7 cellular contexts compared by ENCODE assay signal in genomic region chr12:6927999-6928702, GRCh38. TPM values are rescaled to one million over a fixed set of nuclear protein-coding genes. Genes with fewer than 3 reads are reported as not detected.
A peak's percentile ranks its signal among the peaks of the same experiment; 100 is the strongest.
DNase-seq lines count a peak whose midpoint lies in the region; ATAC-seq and TF ChIP-seq lines count a peak whose summit lies in the region.

No MANE protein-coding gene starts in this region.

- POLR2A ChIA-PET in HEK293 (lab: Yijun Ruan, JAX): interaction anchor here (0.9 to 4.3 kb wide), 3 partner anchors 10 to 160 kb away, joined by 3 to 32 read pairs (median 11); partner anchors contain the start of gene SPSB2
- POLR2A ChIA-PET in activated CD8-positive, alpha-beta T cell treated with anti-CD3 and anti-CD28 coated beads, Interleukin-2, amount 10 ng/mL, durations not matched to agents 7 days and 5 days (lab: Charles Lee): interaction anchor here (1.1 to 8.3 kb wide), 4 partner anchors 9 to 16 kb away, joined by 3 to 94 read pairs (median 34); partner anchors contain the start of genes C12orf57 and RNU7-1

- peak overlapping the region; percentile 36 for H3K27ac Mint-ChIP-seq in activated CD8-positive, alpha-beta T cell treated with anti-CD3 and anti-CD28 coated beads, Interleukin-2, amount 10 ng/mL, durations not matched to agents 7 days and 5 days

- peak overlapping the region; percentile 72 for H3K4me3 Mint-ChIP-seq in activated CD8-positive, alpha-beta T cell treated with anti-CD3 and anti-CD28 coated beads, Interleukin-2, amount 10 ng/mL, durations not matched to agents 7 days and 5 days

- H3K27me3 Mint-ChIP-seq in activated CD8-positive, alpha-beta T cell treated with anti-CD3 and anti-CD28 coated beads, Interleukin-2, amount 10 ng/mL, durations not matched to agents 7 days and 5 days (ENCODE audit: low read depth): no peaks in the 10 kb centered on the region

- peaks cover 0 to 5% (median 0%) of the 10 kb centered on the region in 7 donors for H3K27me3 ChIP-seq in heart right ventricle
- H3K27me3 ChIP-seq in gastrocnemius medialis: no peaks in the 10 kb centered on the region

- WGBS in heart right ventricle, 2 donors: 1% methylated on average over 34 to 80 of the region's 84 CpGs

- H3K4me1 Mint-ChIP-seq in activated CD8-positive, alpha-beta T cell treated with anti-CD3 and anti-CD28 coated beads, Interleukin-2, amount 10 ng/mL, durations not matched to agents 7 days and 5 days (ENCODE audit: low read depth): peaks cover 69% of the 10 kb centered on the region

- peak; percentile 34 for ATAC-seq in activated CD8-positive, alpha-beta T cell treated with anti-CD3 and anti-CD28 coated beads, Interleukin-2, amount 10 ng/mL, durations not matched to agents 7 days and 5 days
- ATAC-seq in heart right ventricle: no peak
- peak; percentile 1 to 4 for ATAC-seq in gastrocnemius medialis
- no peak for ATAC-seq in HG03039 (IDR thresholded peaks at IDR 0.05; ENCODE audit: unreplicated experiment)

- TF ChIP-seq POLR2A in gastrocnemius medialis (IDR thresholded peaks at IDR 0.05): no peak

- H3K9me3 Mint-ChIP-seq in activated CD8-positive, alpha-beta T cell treated with anti-CD3 and anti-CD28 coated beads, Interleukin-2, amount 10 ng/mL, durations not matched to agents 7 days and 5 days (ENCODE audit: insufficient read depth): no peaks in the 10 kb centered on the region

- intact Hi-C loops in heart right ventricle (cut with DNase I): loop anchor here in 1 of 10 donors (5.0 kb wide), 1 partner anchor 56 kb away; the partner anchor contains the start of gene SPSB2
- intact Hi-C loops in gastrocnemius medialis (cut with DNase I; ENCODE audit: low total_unique reads): loop anchor here (1.0 kb wide), 1 partner anchor 10 kb away; no protein-coding TSS in a partner anchor

- H3K4me1 ChIP-seq in HEK293 (ENCODE audit: control insufficient read depth, insufficient read depth, low read length): peaks cover 28% of the 10 kb centered on the region
- peaks cover 28 to 83% (median 72%) of the 10 kb centered on the region in 9 donors for H3K4me1 ChIP-seq in heart right ventricle
- H3K4me1 ChIP-seq in gastrocnemius medialis: peaks cover 47 to 59% of the 10 kb centered on the region in 2 donors

- DNase-seq in activated CD8-positive, alpha-beta T cell treated with anti-CD3 and anti-CD28 coated beads, Interleukin-2, amount 10 ng/mL, durations not matched to agents 7 days and 5 days: no peak
- DNase-seq in heart right ventricle: no peak
- no peak for DNase-seq in gastrocnemius medialis
- no peak for DNase-seq in inferior parietal cortex (ENCODE audit: extremely low spot score)
- DNase-seq in foreskin melanocyte: no peak

- TF ChIP-seq CTCF in HEK293 (tag by site-specific recombination; IDR thresholded peaks at IDR 0.05): no peak
- TF ChIP-seq CTCF in heart right ventricle (IDR thresholded peaks at IDR 0.05): no peak
- TF ChIP-seq CTCF in gastrocnemius medialis (IDR thresholded peaks at IDR 0.05 in 4 of 5, conservative IDR thresholded peaks at IDR 0.05 in 1 of 5): no peak

- peaks cover 13% of the 10 kb centered on the region for H3K36me3 Mint-ChIP-seq in activated CD8-positive, alpha-beta T cell treated with anti-CD3 and anti-CD28 coated beads, Interleukin-2, amount 10 ng/mL, durations not matched to agents 7 days and 5 days (ENCODE audit: low read depth)

- CTCF ChIA-PET in HEK293 (lab: Yijun Ruan, JAX): interaction anchor here (1.7 kb wide), 1 partner anchor 55 kb away, joined by 3 read pairs; the partner anchor contains the start of gene SPSB2
- CTCF ChIA-PET in activated CD8-positive, alpha-beta T cell treated with anti-CD3 and anti-CD28 coated beads, Interleukin-2, amount 10 ng/mL, durations not matched to agents 7 days and 5 days (lab: Charles Lee): interaction anchor here (0.7 to 8.0 kb wide), 5 partner anchors 9 to 60 kb away, joined by 3 to 106 read pairs (median 3); partner anchors contain the start of genes C12orf57, RNU7-1 and TPI1

- H3K4me3 ChIP-seq in HEK293 (ENCODE audit: low read depth, low read length): peak overlapping the region; percentile 74
- peak overlapping the region; percentile 69 to 97 (median 88) for H3K4me3 ChIP-seq in heart right ventricle
- H3K4me3 ChIP-seq in gastrocnemius medialis: peak overlapping the region; percentile 70 to 92 (median 86)

- no peaks in the 10 kb centered on the region for H3K9me3 ChIP-seq in HEK293 (ENCODE audit: control insufficient read depth, insufficient read depth, low read depth, low read length)
- no peaks in the 10 kb centered on the region for H3K9me3 ChIP-seq in heart right ventricle
- H3K9me3 ChIP-seq in gastrocnemius medialis: no peaks in the 10 kb centered on the region

- in situ Hi-C loops in gastrocnemius medialis (cut with MboI; ENCODE audit: low sequenced_read_pairs in 4 of 4): loop anchor here in 2 of 4 donors (10.0 to 25.0 kb wide), 2 partner anchors 184 to 187 kb away; partner anchors contain the start of gene C1RL (in 1 of the 2)

- H3K36me3 ChIP-seq in HEK293 (ENCODE audit: control insufficient read depth in 2 of 2, insufficient read depth in 1 of 2, low read length in 2 of 2) (peaks cover 0 to 34% of the 10 kb centered on the region in 2 experiments; a peak in 1 of 3 replicates), heart right ventricle (peaks cover 0 to 15% (median 0%) of the 10 kb centered on the region in 9 donors), gastrocnemius medialis (no peaks in the 10 kb centered on the region)

- H3K27ac ChIP-seq in HEK293 (ENCODE audit: extremely low read depth, low read depth, low read length) (peak overlapping the region; percentile 80; the same call in 1 of the 2 replicates), heart right ventricle (peak overlapping the region; percentile 74 to 98 (median 96)), gastrocnemius medialis (peak overlapping the region; percentile 88 to 98 (median 95))

TF ChIP-seq in HEK293, 187 proteins besides CTCF, POLR2A, EP300 and RAD21 (continues in another document):
- no peak for TF ChIP-seq ZNF549 (tag by site-specific recombination; IDR thresholded peaks at IDR 0.05)
- TF ChIP-seq GLIS2 (tag by site-specific recombination; IDR thresholded peaks at IDR 0.05): 0 out of 2 replicates have a peak, but pooled peaks have one; percentile 45
- peak; percentile 74 for TF ChIP-seq ZNF692 (tag by site-specific recombination; IDR thresholded peaks at IDR 0.05)
- no peak for TF ChIP-seq ZNF544 (tag by site-specific recombination; IDR thresholded peaks at IDR 0.05)
- peak; percentile 41; the same call in 1 of the 2 replicates for TF ChIP-seq SP2 (tag by site-specific recombination; IDR thresholded peaks at IDR 0.05)
- TF ChIP-seq ZNF398 (tag by site-specific recombination; IDR thresholded peaks at IDR 0.05): peak; percentile 82
- TF ChIP-seq ZNF501 (tag by site-specific recombination; IDR thresholded peaks at IDR 0.05): 0 out of 2 replicates have a peak, but pooled peaks have one; percentile 27
- TF ChIP-seq ZNF600 (tag by site-specific recombination; IDR thresholded peaks at IDR 0.05): no peak

RNA-seq across cellular contexts. Expression of gene ATN1, which starts 0.4 kb away (rescaled TPM):
- total RNA-seq in activated CD8-positive, alpha-beta T cell treated with anti-CD3 and anti-CD28 coated beads, Interleukin-2, amount 10 ng/mL, durations not matched to agents 7 days and 5 days: 10 to 100 TPM; 21.6 to 24.5 TPM
- total RNA-seq in heart right ventricle (10 to 100 TPM; 54.7 to 96.7 (median 65.8) TPM), gastrocnemius medialis (10 to 100 TPM; 11.5 to 31.5 (median 26.5) TPM)
- 10 to 100 TPM; 48.7 to 92.5 TPM for polyA plus RNA-seq in heart right ventricle

RNA-seq across cellular contexts. Expression of gene ENO2, which starts 13.8 kb away (rescaled TPM):
- 100 to 1,000 TPM; 133 to 141 TPM for total RNA-seq in activated CD8-positive, alpha-beta T cell treated with anti-CD3 and anti-CD28 coated beads, Interleukin-2, amount 10 ng/mL, durations not matched to agents 7 days and 5 days
- 10 to 100 TPM in 8 of 10 donors, 1 to 10 TPM in 2; 6.3 to 68.4 (median 14.4) TPM for total RNA-seq in heart right ventricle
- polyA plus RNA-seq in heart right ventricle: 10 to 100 TPM; 19.2 to 19.3 TPM
- 1 to 10 TPM in 3 of 4 donors, under 1 TPM in 1; 0.97 to 6.2 (median 1.8) TPM for total RNA-seq in gastrocnemius medialis

RNA-seq across cellular contexts. Expression of gene RNU7-1, which starts 15.5 kb away (rescaled TPM):
- not detected for total RNA-seq in activated CD8-positive, alpha-beta T cell treated with anti-CD3 and anti-CD28 coated beads, Interleukin-2, amount 10 ng/mL, durations not matched to agents 7 days and 5 days
- total RNA-seq in heart right ventricle (not detected), gastrocnemius medialis (not detected)
- not detected for polyA plus RNA-seq in heart right ventricle

RNA-seq across cellular contexts. Expression of gene C12orf57, which starts 15.7 kb away (rescaled TPM):
- total RNA-seq in activated CD8-positive, alpha-beta T cell treated with anti-CD3 and anti-CD28 coated beads, Interleukin-2, amount 10 ng/mL, durations not matched to agents 7 days and 5 days: 100 to 1,000 TPM; 184 to 185 TPM
- total RNA-seq in heart right ventricle: 100 to 1,000 TPM; 134 to 213 (median 167) TPM
- polyA plus RNA-seq in heart right ventricle: 100 to 1,000 TPM; 182 to 654 TPM
- total RNA-seq in gastrocnemius medialis: 100 to 1,000 TPM; 175 to 220 (median 183) TPM

RNA-seq across cellular contexts. Expression of gene PTPN6, which starts 23.0 kb away (rescaled TPM):
- total RNA-seq in activated CD8-positive, alpha-beta T cell treated with anti-CD3 and anti-CD28 coated beads, Interleukin-2, amount 10 ng/mL, durations not matched to agents 7 days and 5 days: 100 to 1,000 TPM; 354 to 397 TPM
- total RNA-seq in heart right ventricle (10 to 100 TPM in 2 of 10 donors, 1 to 10 TPM in 8; 2.9 to 32.5 (median 5.3) TPM), gastrocnemius medialis (1 to 10 TPM in 3 of 4 donors, under 1 TPM in 1; 0.87 to 7.6 (median 5.0) TPM)
- polyA plus RNA-seq in heart right ventricle: 10 to 100 TPM in 1 of 2 donors, 1 to 10 TPM in 1; 8.1 to 12.1 TPM

Comparison
In these comparisons a context has a peak if more than half of its experiments do, and no peak if none do; other contexts are left out.
1. ATAC-seq: peak in activated CD8-positive, alpha-beta T cell treated with anti-CD3 and anti-CD28 coated beads, Interleukin-2, amount 10 ng/mL, durations not matched to agents 7 days and 5 days (single experiment) and gastrocnemius medialis (2 of 2); none in heart right ventricle (0 of 8) and HG03039 (single experiment).
2. Peak in every context shown above with its lines, with median percentiles within 50 percentile points of each other: H3K27ac ChIP-seq and H3K4me3 ChIP-seq.